In genomic region chr1:3590145-3590768, GRCh38 we compare ENCODE assay signal across 20 cellular contexts. TPM values are rescaled to one million over a fixed set of nuclear protein-coding genes. Genes with fewer than 3 reads are reported as not detected.
A peak's percentile ranks its signal among the peaks of the same experiment; 100 is the strongest.
DNase-seq lines count a peak whose midpoint lies in the region; ATAC-seq and TF ChIP-seq lines count a peak whose summit lies in the region.
"Had no signal": no experiment of that assay in that cellular context is flagged by ENCODE, and none has a peak within 500 bp of the region (broad histone marks: within the 10 kb centered on the region; RNA-seq: fewer than 3 reads in every experiment).

No MANE protein-coding gene starts in this region.

- peaks cover 18 to 27% of the 10 kb centered on the region in 2 donors for H3K4me1 ChIP-seq in neuronal stem cell (ENCODE audit: control insufficient read depth in 2 of 2, insufficient read depth in 1 of 2, low read depth in 1 of 2, low read length in 2 of 2)

- H3K14ac ChIP-seq in neuronal stem cell (ENCODE audit: low read length) = no peak overlapping the region

- ATAC-seq in HG03342 (IDR thresholded peaks at IDR 0.05; ENCODE audit: unreplicated experiment) (no peak), HG02678 (IDR thresholded peaks at IDR 0.05; ENCODE audit: unreplicated experiment) (no peak)
- ATAC-seq: gastrocnemius medialis; naive thymus-derived CD8-positive, alpha-beta T cell; PC-3 had no signal

- DNase-seq in DMS53 (lab: John Stamatoyannopoulos, UW) (peak; percentile 60), DMS53 treated with DMSO at 0.1 percent for 48 hours (lab: John Stamatoyannopoulos, UW; ENCODE audit: unreplicated experiment) (no peak), NCI-H2227 treated with DMSO at 0.1 percent for 48 hours (lab: John Stamatoyannopoulos, UW) (peak; percentile 27), fibroblast of villous mesenchyme (ENCODE audit: low read depth) (peak; percentile 17), neuronal stem cell (ENCODE audit: low spot score) (no peak), Kasumi-1 (lab: John Stamatoyannopoulos, UW) (no peak)
- DNase-seq: activated CD4-positive, alpha-beta T cell treated with anti-CD3 and anti-CD28 coated beads, Interleukin-2, amount 10 ng/mL, durations not matched to agents 24 days and 14 days; amygdala; C1 segment of cervical spinal cord; gastrocnemius medialis; HCEC 1CT; mammary epithelial cell; naive thymus-derived CD8-positive, alpha-beta T cell; NCI-H1694 treated with DMSO at 0.1 percent for 48 hours; NCI-H446 treated with DMSO at 0.1 percent for 48 hours; PC-3; stimulated activated naive CD4-positive, alpha-beta T cell treated with Interleukin-2 at 50 U/mL for 16 hours had no signal

- no CpG with 5 or more reads among the region's 27 CpGs for WGBS in neuronal stem cell (ENCODE audit: extremely low coverage in 2 of 2, insufficient read length in 2 of 2, insufficient replicate concordance in 1 of 2), 2 donors

- peaks cover 3% of the 10 kb centered on the region for H3K79me1 ChIP-seq in neuronal stem cell (ENCODE audit: low read depth, low read length)

- no peak overlapping the region for H2BK15ac ChIP-seq in neuronal stem cell (ENCODE audit: low read length)

- no peak overlapping the region for H4K8ac ChIP-seq in neuronal stem cell (ENCODE audit: low read depth, low read length)

- no peaks in the 10 kb centered on the region for H3K27me3 ChIP-seq in neuronal stem cell (ENCODE audit: control insufficient read depth in 3 of 3, insufficient read depth in 3 of 3, low read depth in 1 of 3, low read length in 3 of 3)
- H3K27me3 ChIP-seq: gastrocnemius medialis had no signal

- no peak for TF ChIP-seq CTCF in fibroblast of villous mesenchyme (IDR thresholded peaks at IDR 0.05; ENCODE audit: insufficient read depth, low read depth, low read length)

- H2BK12ac ChIP-seq in neuronal stem cell (ENCODE audit: low read length) = no peak overlapping the region

- H3K9me3 ChIP-seq in neuronal stem cell (replicated peaks in 1 of 2; ENCODE audit: control insufficient read depth in 2 of 2, insufficient read depth in 1 of 2, low read depth in 1 of 2, low read length in 2 of 2) = peaks cover 0 to 5% of the 10 kb centered on the region in 2 donors
- H3K9me3 ChIP-seq: gastrocnemius medialis had no signal

- H3K36me3 ChIP-seq in neuronal stem cell (replicated peaks in 1 of 2; ENCODE audit: control insufficient read depth in 2 of 2, insufficient read depth in 2 of 2, low read length in 2 of 2) = peaks cover 0 to 10% of the 10 kb centered on the region in 2 donors
- H3K36me3 ChIP-seq: gastrocnemius medialis had no signal

- peak overlapping the region; percentile 9 for H3K9ac ChIP-seq in neuronal stem cell (ENCODE audit: low read depth, low read length, poor library complexity)

- H4K91ac ChIP-seq in neuronal stem cell (ENCODE audit: low read depth, low read length, poor library complexity) = no peak overlapping the region

- H3K23ac ChIP-seq in neuronal stem cell (ENCODE audit: low read depth, low read length, poor library complexity) = peak overlapping the region; percentile 83

- H2AFZ ChIP-seq in neuronal stem cell (ENCODE audit: low read length) = peak overlapping the region; percentile 68

- no peak overlapping the region for H2AK5ac ChIP-seq in neuronal stem cell (ENCODE audit: low read depth, low read length)

- no peak overlapping the region for H3K4me2 ChIP-seq in neuronal stem cell (ENCODE audit: insufficient read depth, low read length, poor library complexity, severe bottlenecking)

- H3K27ac ChIP-seq in neuronal stem cell (replicated peaks; ENCODE audit: low read length) = peak overlapping the region; percentile 15
- H3K27ac ChIP-seq: 22Rv1, gastrocnemius medialis had no signal

- H3K4me3 ChIP-seq in fibroblast of villous mesenchyme (ENCODE audit: low read depth, low read length) (no peak overlapping the region), neuronal stem cell (ENCODE audit: low read length in 2 of 2) (no peak overlapping the region)
- H3K4me3 ChIP-seq: gastrocnemius medialis had no signal

- peak overlapping the region; percentile 72 for H3K18ac ChIP-seq in neuronal stem cell (ENCODE audit: low read length)

- H2BK120ac ChIP-seq in neuronal stem cell (ENCODE audit: low read depth, low read length) = no peak overlapping the region

- no peak overlapping the region for H2BK5ac ChIP-seq in neuronal stem cell (ENCODE audit: low read length)

- H3K4ac ChIP-seq in neuronal stem cell (ENCODE audit: low read length) = no peak overlapping the region

RNA-seq across cellular contexts. Expression of gene MEGF6, which starts 21.1 kb away (rescaled TPM):
- total RNA-seq in fibroblast of villous mesenchyme = 2.2 and 7.1 TPM in 2 replicates
- 10.3 TPM for polyA plus RNA-seq in neuronal stem cell (2013, experiment 1 of 2)
- polyA plus RNA-seq in neuronal stem cell (2013, experiment 2 of 2) = 10.0 TPM

RNA-seq across cellular contexts. Expression of gene TPRG1L, which starts 34.6 kb away (rescaled TPM):
- total RNA-seq in fibroblast of villous mesenchyme = 19.4 and 20.3 TPM in 2 replicates
- polyA plus RNA-seq in neuronal stem cell (2013, experiment 1 of 2) = 13.4 TPM
- 13.2 TPM for polyA plus RNA-seq in neuronal stem cell (2013, experiment 2 of 2)

RNA-seq across cellular contexts. Expression of gene WRAP73, which starts 59.6 kb away (rescaled TPM):
- total RNA-seq in fibroblast of villous mesenchyme = 9.7 and 12.5 TPM in 2 replicates
- polyA plus RNA-seq in neuronal stem cell (2013, experiment 1 of 2) = 24.6 TPM
- 25.7 TPM for polyA plus RNA-seq in neuronal stem cell (2013, experiment 2 of 2)

Comparison
In these comparisons a context has a peak if more than half of its experiments do, and no peak if none do; other contexts are left out.
1. DNase-seq: peak in DMS53 (single experiment), NCI-H2227 treated with DMSO at 0.1 percent for 48 hours (single experiment) and fibroblast of villous mesenchyme (single experiment); none in DMS53 treated with DMSO at 0.1 percent for 48 hours (single experiment), neuronal stem cell (single experiment) and Kasumi-1 (0 of 2).